In the genomic region with DNA sequence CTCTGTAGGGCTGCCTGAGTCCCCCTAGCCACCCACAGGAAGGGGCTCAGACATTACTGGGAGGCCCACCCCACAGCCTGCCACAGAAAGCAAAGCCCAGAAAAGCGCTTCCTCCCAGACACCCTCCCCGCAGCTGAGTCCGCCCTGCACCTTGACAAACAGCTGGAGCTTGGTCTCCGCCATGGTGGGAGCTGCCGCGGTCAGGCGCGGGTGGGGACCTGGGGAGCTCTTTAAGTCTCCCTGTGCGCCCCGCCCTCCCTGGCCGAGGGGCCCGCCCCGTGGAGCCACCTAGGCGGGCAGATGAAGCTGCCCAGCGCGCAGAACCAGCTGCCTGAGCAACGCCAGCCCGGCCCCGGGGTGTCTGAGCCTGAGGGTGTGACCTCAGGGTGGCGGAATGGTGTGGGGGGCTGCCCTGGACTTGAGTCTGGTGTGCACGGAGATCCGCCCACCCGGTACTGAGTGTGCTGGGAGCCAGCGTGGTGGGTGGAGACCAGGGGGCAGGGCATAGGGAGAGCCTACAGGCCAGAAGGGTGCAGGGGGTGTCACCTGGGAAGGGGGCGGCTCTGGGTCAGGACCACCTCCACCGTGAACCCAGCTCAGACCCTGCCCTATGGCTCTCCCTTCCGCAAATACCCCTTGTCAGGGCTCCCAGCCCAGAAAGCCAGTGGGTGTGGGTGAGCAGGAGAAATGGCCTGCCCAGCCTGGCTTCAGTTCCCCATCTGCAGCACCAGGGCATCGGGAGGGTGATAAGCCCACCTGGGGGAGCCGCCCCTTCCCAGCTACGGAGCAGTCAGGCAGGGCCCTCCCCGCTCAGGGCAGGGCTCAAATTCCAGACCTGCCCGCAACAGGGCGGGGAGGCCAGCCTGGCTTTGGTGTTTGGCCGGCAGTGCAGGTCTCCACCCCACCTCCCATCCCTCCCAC, we compare ENCODE assay signal across 8 cellular contexts.
DNase-seq lines count a peak whose midpoint lies in the region; ATAC-seq lines count a peak whose summit lies in the region.

A gene with protein sequence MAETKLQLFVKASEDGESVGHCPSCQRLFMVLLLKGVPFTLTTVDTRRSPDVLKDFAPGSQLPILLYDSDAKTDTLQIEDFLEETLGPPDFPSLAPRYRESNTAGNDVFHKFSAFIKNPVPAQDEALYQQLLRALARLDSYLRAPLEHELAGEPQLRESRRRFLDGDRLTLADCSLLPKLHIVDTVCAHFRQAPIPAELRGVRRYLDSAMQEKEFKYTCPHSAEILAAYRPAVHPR (minus strand): TSS at position 208 of the 921 bp plus-strand sequence. CDS start 25 bp downstream, at position 183.

- no peak for ATAC-seq in stimulated activated naive CD8-positive, alpha-beta T cell treated with anti-CD3 and anti-CD28 coated beads, Interleukin-15, Interleukin-2, amounts not matched to agents 100 U/mL and 50 U/mL, for 24 hours
- ATAC-seq in GM21786 (IDR thresholded peaks at IDR 0.05; ENCODE audit: unreplicated experiment) = no peak

- DNase-seq in CD1c-positive myeloid dendritic cell (ENCODE audit: extremely low spot score) = peak; percentile 56
- DNase-seq in LoVo (ENCODE audit: low spot score) = peak; percentile 64
- DNase-seq in activated T-cell treated with anti-CD3 and anti-CD28 coated beads, Interleukin-2, amount 50 U/mL, for 1 hour = peak; percentile 66
- peak; percentile 78 for DNase-seq in iPS-NIHi11 (ENCODE audit: low spot score)
- DNase-seq in stimulated activated naive CD8-positive, alpha-beta T cell treated with anti-CD3 and anti-CD28 coated beads, Interleukin-15, Interleukin-2, amounts not matched to agents 100 U/mL and 50 U/mL, for 24 hours = peak; percentile 55
- DNase-seq in SHP77 (lab: John Stamatoyannopoulos, UW) = no peak
- no peak for DNase-seq in NCI-H2196 treated with DMSO at 0.1 percent for 48 hours (lab: John Stamatoyannopoulos, UW; ENCODE audit: unreplicated experiment)

Comparison
In these comparisons a context has a peak if more than half of its experiments do, and no peak if none do; other contexts are left out.
1. DNase-seq: peak in CD1c-positive myeloid dendritic cell (single experiment), LoVo (single experiment), activated T-cell treated with anti-CD3 and anti-CD28 coated beads, Interleukin-2, amount 50 U/mL, for 1 hour (single experiment), iPS-NIHi11 (single experiment) and stimulated activated naive CD8-positive, alpha-beta T cell treated with anti-CD3 and anti-CD28 coated beads, Interleukin-15, Interleukin-2, amounts not matched to agents 100 U/mL and 50 U/mL, for 24 hours (single experiment); none in SHP77 (0 of 2) and NCI-H2196 treated with DMSO at 0.1 percent for 48 hours (single experiment).